In genomic region chr15:40124807-40125285, GRCh38 we compare ENCODE assay signal across 8 cellular contexts. TPM values are rescaled to one million over a fixed set of nuclear protein-coding genes. Genes with fewer than 3 reads are reported as not detected.
DNase-seq lines count a peak whose midpoint lies in the region; ATAC-seq, FAIRE-seq and TF ChIP-seq lines count a peak whose summit lies in the region.
"Not testable (repeated sequence)": the region's sequence is repeated elsewhere in the genome, so short reads cannot be mapped to it uniquely, and the experiment has no call there.

No MANE protein-coding gene starts in this region.

- TF ChIP-seq CTCF in WTC11 (IDR thresholded peaks at IDR 0.05); bronchial epithelial cell (IDR thresholded peaks at IDR 0.05; ENCODE audit: insufficient read depth, low read length, severe bottlenecking); nephron (IDR thresholded peaks at IDR 0.05; ENCODE audit: unreplicated experiment in 3 of 3): not testable (repeated sequence)

- WGBS in HUES64 = 61% methylated on average over 4 of the region's 5 CpGs
- 58 to 67% methylated on average over 4 to 5 of the region's 5 CpGs for WGBS in aorta, 2 donors

- peaks cover 26% of the 10 kb centered on the region for H3K4me1 ChIP-seq in HUES64 (ENCODE audit: insufficient read depth, low read length)
- H3K4me1 ChIP-seq in aorta (ENCODE audit: control insufficient read depth in 1 of 2, insufficient read depth in 2 of 2, low read length in 2 of 2) = not testable (repeated sequence)

- not testable (repeated sequence) for H3K27ac ChIP-seq in HUES64 (ENCODE audit: low read depth, low read length); aorta (ENCODE audit: low read depth in 1 of 2, low read length in 2 of 2)

- DNase-seq in ELF-1 (ENCODE audit: low read depth, low spot score) (peak; percentile 85), NCI-H510A treated with DMSO at 0.1 percent for 48 hours (lab: John Stamatoyannopoulos, UW) (peak; percentile 26), bronchial epithelial cell (ENCODE audit: low read depth) (peak; percentile 34), islet precursor cell (peak; percentile 76)
- DNase-seq in WTC11 (ENCODE audit: low spot score); aorta: not testable (repeated sequence)

- POLR2A ChIA-PET in WTC11 (lab: Charles Lee) = interaction anchor here (1.6 kb wide), 1 partner anchor 14 kb away, joined by 3 read pairs; no protein-coding TSS in a partner anchor

- peak overlapping the region; percentile 10; the same call in 1 of the 2 replicates for H3K4me3 ChIP-seq in HUES64 (ENCODE audit: low read length)
- H3K4me3 ChIP-seq in bronchial epithelial cell (ENCODE audit: low read depth, low read length); aorta (ENCODE audit: low read length in 2 of 2): not testable (repeated sequence)

- intact Hi-C loops in aorta (cut with DNase I) = not testable (repeated sequence)

- CTCF ChIA-PET in WTC11 (lab: Charles Lee) = interaction anchor here (1.0 to 4.2 kb wide), 3 partner anchors 19 to 79 kb away, joined by 3 to 17 read pairs (median 3); no protein-coding TSS in a partner anchor

- not testable (repeated sequence) for H3K36me3 Mint-ChIP-seq in WTC11; nephron (ENCODE audit: low read depth)

- peak; percentile 83 for ATAC-seq in WTC11
- ATAC-seq in aorta (ENCODE audit: low FRiP score) = peak; percentile 53

- H3K9me3 Mint-ChIP-seq in WTC11, nephron: not testable (repeated sequence)

- not testable (repeated sequence) for H3K9me3 ChIP-seq in HUES64 (ENCODE audit: insufficient read depth, low read depth, low read length); aorta (ENCODE audit: control insufficient read depth, low read length)

- not testable (repeated sequence) for H3K27me3 ChIP-seq in HUES64 (ENCODE audit: insufficient read depth, low read length); bronchial epithelial cell (ENCODE audit: control insufficient read depth, insufficient read depth, low read length); aorta (ENCODE audit: control insufficient read depth in 1 of 2, insufficient read depth in 2 of 2, low read length in 1 of 2)

- peak overlapping the region; percentile 99 for H3K27ac Mint-ChIP-seq in WTC11
- peak overlapping the region; percentile 19 to 85 (median 28) for H3K27ac Mint-ChIP-seq in nephron

- peaks cover 44% of the 10 kb centered on the region for H3K4me1 Mint-ChIP-seq in WTC11
- not testable (repeated sequence) for H3K4me1 Mint-ChIP-seq in nephron

- peak overlapping the region; percentile 57 for H3K4me3 Mint-ChIP-seq in WTC11
- not testable (repeated sequence) for H3K4me3 Mint-ChIP-seq in nephron

- FAIRE-seq in bronchial epithelial cell (lab: Jason Lieb, UNC) = not testable (repeated sequence)

- not testable (repeated sequence) for H3K9ac ChIP-seq in HUES64 (ENCODE audit: low read depth, low read length)

- not testable (repeated sequence) for H3K27me3 Mint-ChIP-seq in WTC11 (ENCODE audit: low read depth)
- H3K27me3 Mint-ChIP-seq in nephron (ENCODE audit: low read depth) = peaks cover 17% of the 10 kb centered on the region

- not testable (repeated sequence) for H3K36me3 ChIP-seq in HUES64 (ENCODE audit: insufficient read depth, low read length); bronchial epithelial cell (ENCODE audit: control insufficient read depth, insufficient read depth, low read length); aorta (ENCODE audit: control insufficient read depth in 1 of 2, insufficient read depth in 2 of 2, low read length in 1 of 2)

RNA-seq across cellular contexts. Expression of gene BMF, which starts 16.2 kb away (rescaled TPM):
- 8.2 TPM for polyA plus RNA-seq in HUES64 (2013, experiment 1 of 2)
- 12.5 TPM for polyA plus RNA-seq in HUES64 (2013, experiment 2 of 2)
- 32.9 to 36.9 TPM (median 36.6 TPM) in 3 replicates for total RNA-seq in WTC11 (2021)
- 1.4 and 1.6 TPM in 2 replicates for total RNA-seq in bronchial epithelial cell
- total RNA-seq in aorta = 10 to 100 TPM in 1 of 2 donors, 1 to 10 TPM in 1; 6.0 to 17.3 TPM
- polyA plus RNA-seq in aorta = 1 to 10 TPM; 4.3 to 5.6 TPM

RNA-seq across cellular contexts. Expression of gene BUB1B, which starts 36.0 kb away (rescaled TPM):
- 67.4 TPM for polyA plus RNA-seq in HUES64 (2013, experiment 1 of 2)
- 81.7 TPM for polyA plus RNA-seq in HUES64 (2013, experiment 2 of 2)
- total RNA-seq in WTC11 (2021) = 148 to 192 TPM (median 156 TPM) in 3 replicates
- total RNA-seq in bronchial epithelial cell = 0.79 and 0.90 TPM in 2 replicates
- total RNA-seq in aorta = 1 to 10 TPM in 1 of 2 donors, under 1 TPM in 1; 0.84 to 5.0 TPM
- 1 to 10 TPM in 1 of 2 donors, under 1 TPM in 1; 0.51 to 3.0 TPM for polyA plus RNA-seq in aorta

Comparison
In these comparisons a context has a peak if more than half of its experiments do, and no peak if none do; other contexts are left out.
1. RNA of gene BUB1B, which starts 36.0 kb away (total RNA-seq): 148 to 192 TPM in WTC11; 0.84 to 5.0 TPM in aorta and 0.79 to 0.90 TPM in bronchial epithelial cell; every median in the first group is over 10 times any median in the second.